Comparison of ENCODE assay signal across 8 cellular contexts in genomic region chr22:44497904-44498242, GRCh38. TPM values are rescaled to one million over a fixed set of nuclear protein-coding genes. Genes with fewer than 3 reads are reported as not detected.
DNase-seq lines count a peak whose midpoint lies in the region; ATAC-seq and TF ChIP-seq lines count a peak whose summit lies in the region.

TSS of gene RTL6 (minus strand) at chr22:44498233. CDS start at chr22:44497556, 677 bp downstream.

- H3K4me1 Mint-ChIP-seq in Calu3 (ENCODE audit: low read depth, unreplicated experiment): peaks cover 16% of the 10 kb centered on the region

- no peak for TF ChIP-seq CTCF in Calu3 (IDR thresholded peaks at IDR 0.05; ENCODE audit: unreplicated experiment)

- H3K27me3 Mint-ChIP-seq in Calu3 (ENCODE audit: unreplicated experiment): peaks cover 21% of the 10 kb centered on the region

- peak within 1 kb of the TSS; percentile 71 for H3K27ac Mint-ChIP-seq in Calu3 (ENCODE audit: unreplicated experiment)

- peaks cover 3 to 8% of the 10 kb centered on the region in 2 donors for H3K36me3 ChIP-seq in duodenal mucosa (ENCODE audit: control insufficient read depth in 1 of 2, insufficient read depth in 2 of 2, low read length in 2 of 2)
- peaks cover 12% of the 10 kb centered on the region for H3K36me3 ChIP-seq in muscle layer of colon (ENCODE audit: insufficient read depth, low read length)

- peaks cover 3% of the 10 kb centered on the region for H3K9me3 Mint-ChIP-seq in Calu3 (ENCODE audit: low read depth, unreplicated experiment)

- H3K27ac ChIP-seq in duodenal mucosa (ENCODE audit: low read depth, low read length): peak within 1 kb of the TSS; percentile 42
- peak within 1 kb of the TSS; percentile 76 for H3K27ac ChIP-seq in muscle layer of colon (ENCODE audit: low read depth, low read length)

- peak within 1 kb of the TSS; percentile 68 for H3K4me3 Mint-ChIP-seq in Calu3 (ENCODE audit: low read depth, unreplicated experiment)

- intact Hi-C loops in Calu3 (cut with micrococcal nuclease; ENCODE audit: unreplicated experiment): no loop called here

- no TSS peak for BruUV-seq in Calu3 (replicated peaks; lab: Mats Ljungman, UMichigan)

- H3K4me3 ChIP-seq in duodenal mucosa (ENCODE audit: low read depth in 1 of 2, low read length in 2 of 2) (peak within 1 kb of the TSS; percentile 69 to 77), muscle layer of colon (ENCODE audit: low read depth in 1 of 2, low read length in 2 of 2) (peak within 1 kb of the TSS; percentile 86 to 91)

- peaks cover 0 to under 1% of the 10 kb centered on the region in 2 donors for H3K27me3 ChIP-seq in duodenal mucosa (ENCODE audit: control insufficient read depth in 1 of 2, insufficient read depth in 2 of 2, low read length in 2 of 2)
- H3K27me3 ChIP-seq in muscle layer of colon (ENCODE audit: control insufficient read depth in 1 of 2, insufficient read depth in 2 of 2, low read length in 2 of 2): no peaks in the 10 kb centered on the region

- H3K9me3 ChIP-seq in duodenal mucosa (ENCODE audit: control insufficient read depth in 1 of 2, low read length in 2 of 2) (no peaks in the 10 kb centered on the region), muscle layer of colon (ENCODE audit: low read length) (no peaks in the 10 kb centered on the region)

- ATAC-seq in GM18520 (IDR thresholded peaks at IDR 0.05; ENCODE audit: unreplicated experiment): no peak
- ATAC-seq in HG02870 (IDR thresholded peaks at IDR 0.05; ENCODE audit: unreplicated experiment): no peak

- CTCF ChIA-PET in Calu3 (lab: Charles Lee): interaction anchor here (0.9 kb wide), 1 partner anchor 15 kb away, joined by 3 read pairs; no protein-coding TSS in a partner anchor

- H3K36me3 Mint-ChIP-seq in Calu3 (ENCODE audit: insufficient read depth, unreplicated experiment): peaks cover 31% of the 10 kb centered on the region

- H3K9ac ChIP-seq in duodenal mucosa (ENCODE audit: low read depth in 1 of 2, low read length in 2 of 2) (peak within 1 kb of the TSS; percentile 51 to 79), muscle layer of colon (ENCODE audit: low read length) (peak within 1 kb of the TSS; percentile 21)

- DNase-seq in Calu3 (no peak), NCI-H460 (ENCODE audit: extremely low read depth, low read depth) (no peak), SKM-1 (lab: John Stamatoyannopoulos, UW; ENCODE audit: unreplicated experiment) (no peak), iPS-NIHi7 (ENCODE audit: extremely low spot score) (no peak)

- H3K4me1 ChIP-seq in duodenal mucosa (ENCODE audit: control insufficient read depth in 1 of 2, insufficient read depth in 2 of 2, low read length in 2 of 2): peaks cover 15 to 19% of the 10 kb centered on the region in 2 donors
- peaks cover 27% of the 10 kb centered on the region for H3K4me1 ChIP-seq in muscle layer of colon (ENCODE audit: insufficient read depth, low read length)

RNA-seq across cellular contexts. Expression of gene RTL6, which starts in this region (rescaled TPM):
- total RNA-seq in Calu3 (2022): 33.6 and 37.1 TPM in 2 replicates
- 22.5 and 23.1 TPM in 2 replicates for total RNA-seq in NCI-H460 (2014; rRNA removed; shearing (Covaris generic))
- polyA plus RNA-seq in NCI-H460 (2014; cell fraction: nucleus; rRNA removed): 12.0 TPM in 2 replicates
